In genomic region chr2:128298846-128299507, GRCh38 we compare ENCODE assay signal across 1 cellular context.
A peak's percentile ranks its signal among the peaks of the same experiment; 100 is the strongest.
TF ChIP-seq lines count a peak whose summit lies in the region.

No MANE protein-coding gene starts in this region.

TF ChIP-seq in HepG2, 621 proteins besides CTCF, POLR2A, EP300 and RAD21 (continued from another document):
- no peak for TF ChIP-seq JUND (CRISPR knock-in tag; IDR thresholded peaks at IDR 0.05)
- TF ChIP-seq ZMYM3 (CRISPR knock-in tag; IDR thresholded peaks at IDR 0.05) = no peak
- TF ChIP-seq BORCS8-MEF2B (CRISPR knock-in tag; IDR thresholded peaks at IDR 0.05) = peak; percentile 3; the same call in 1 of the 2 replicates
